21 cellular contexts compared by ENCODE assay signal in the genomic region with DNA sequence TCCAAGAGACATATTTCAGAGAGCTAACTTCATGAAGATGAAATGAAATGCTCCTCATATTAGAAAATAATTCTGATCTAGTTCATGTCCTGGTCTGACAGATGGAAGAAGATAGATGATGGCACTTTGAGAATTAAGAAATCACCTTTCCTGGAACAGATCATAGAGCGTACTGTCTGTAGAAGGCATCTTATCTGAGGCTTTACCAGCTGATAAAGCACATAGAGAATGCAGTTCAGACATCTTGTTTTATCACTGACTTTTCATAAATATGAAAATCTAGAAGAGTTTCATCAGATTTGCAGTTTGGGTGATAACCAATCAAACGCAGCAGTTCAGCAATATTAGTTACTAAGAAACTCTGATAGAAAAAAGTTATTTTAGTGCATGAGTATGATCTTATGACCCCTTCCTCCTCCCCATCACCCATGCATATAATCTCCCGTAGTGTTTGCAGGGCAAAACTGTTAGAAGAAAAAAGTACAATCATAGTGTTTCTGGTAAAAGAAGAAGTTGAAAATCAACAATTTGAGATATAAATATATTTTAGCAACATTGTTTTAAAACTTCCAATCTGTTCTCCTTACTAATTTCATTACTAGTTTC.
"Had no signal": no experiment of that assay in that cellular context is flagged by ENCODE, and none has a peak within 500 bp of the region (broad histone marks: within the 10 kb centered on the region; RNA-seq: fewer than 3 reads in every experiment).

No MANE protein-coding gene starts in this region.

- H3K4me1 Mint-ChIP-seq: mesothelial cell of epicardium, neural progenitor cell had no signal

- H3K27me3 ChIP-seq: esophagus muscularis mucosa, gastrocnemius medialis, neural progenitor cell, ovary, right atrium auricular region, stomach had no signal

- H3K4me3 Mint-ChIP-seq: mesothelial cell of epicardium; natural killer cell treated with Interleukin-12 subunit alpha and Interleukin-12 subunit beta and Interleukin-15 and Interleukin-18, amount 100 ng/mL, for 72 hours; neural progenitor cell; stimulated activated memory B cell treated with anti-CD40 and anti-IgM and Interleukin-4, amounts not matched to agents 10 μg/mL and 1 μg/mL and 100 μg/mL, for 72 hours had no signal

- H3K4me1 ChIP-seq: esophagus muscularis mucosa, gastrocnemius medialis, neural progenitor cell, right atrium auricular region, stomach had no signal

- H3K36me3 ChIP-seq: esophagus muscularis mucosa, gastrocnemius medialis, ovary, right atrium auricular region, stomach, thoracic aorta had no signal

- H3K4me2 ChIP-seq: neural progenitor cell had no signal

- DNase-seq: effector memory CD4-positive, alpha-beta T cell; gastrocnemius medialis; glutamatergic neuron; islet precursor cell; nucleus accumbens; ovary; stimulated activated CD4-positive, alpha-beta T cell treated with anti-CD3 and anti-CD28 coated beads, Interleukin-4, amount 100 ng/mL, for 1 hour; stomach; substantia nigra; trophoblast cell had no signal

- H3K36me3 Mint-ChIP-seq: mesothelial cell of epicardium; natural killer cell treated with Interleukin-12 subunit alpha and Interleukin-12 subunit beta and Interleukin-15 and Interleukin-18, amount 100 ng/mL, for 72 hours; neural progenitor cell; stimulated activated memory B cell treated with anti-CD40 and anti-IgM and Interleukin-4, amounts not matched to agents 10 μg/mL and 1 μg/mL and 100 μg/mL, for 72 hours had no signal

- ATAC-seq: gastrocnemius medialis; left lobe of liver; natural killer cell treated with Interleukin-12 subunit alpha and Interleukin-12 subunit beta and Interleukin-15 and Interleukin-18, amount 100 ng/mL, for 72 hours; stimulated activated memory B cell treated with anti-CD40 and anti-IgM and Interleukin-4, amounts not matched to agents 10 μg/mL and 1 μg/mL and 100 μg/mL, for 72 hours had no signal

- FAIRE-seq: endometrium, urothelium cell line had no signal

- H3K9me3 Mint-ChIP-seq: mesothelial cell of epicardium, neural progenitor cell had no signal

- H3K27me3 Mint-ChIP-seq: natural killer cell treated with Interleukin-12 subunit alpha and Interleukin-12 subunit beta and Interleukin-15 and Interleukin-18, amount 100 ng/mL, for 72 hours; stimulated activated memory B cell treated with anti-CD40 and anti-IgM and Interleukin-4, amounts not matched to agents 10 μg/mL and 1 μg/mL and 100 μg/mL, for 72 hours had no signal

- H3K9me3 ChIP-seq: esophagus muscularis mucosa, gastrocnemius medialis, ovary, right atrium auricular region, stomach, thoracic aorta had no signal

- H3K4me3 ChIP-seq: esophagus muscularis mucosa, gastrocnemius medialis, neural progenitor cell, ovary, right atrium auricular region, stomach, thoracic aorta had no signal

- H3K27ac ChIP-seq: epithelial cell of prostate, esophagus muscularis mucosa, gastrocnemius medialis, neural progenitor cell, ovary, right atrium auricular region, stomach, thoracic aorta had no signal

- H3K27ac Mint-ChIP-seq: mesothelial cell of epicardium; natural killer cell treated with Interleukin-12 subunit alpha and Interleukin-12 subunit beta and Interleukin-15 and Interleukin-18, amount 100 ng/mL, for 72 hours; neural progenitor cell; stimulated activated memory B cell treated with anti-CD40 and anti-IgM and Interleukin-4, amounts not matched to agents 10 μg/mL and 1 μg/mL and 100 μg/mL, for 72 hours had no signal
